In genomic region chr7:129857313-129857712, GRCh38 we compare ENCODE assay signal across 2 cellular contexts.
TF ChIP-seq lines count a peak whose summit lies in the region.

No MANE protein-coding gene starts in this region.

TF ChIP-seq in GM23338, 12 proteins besides CTCF, POLR2A, EP300 and RAD21 (continued from another document):
- TF ChIP-seq REST (IDR thresholded peaks at IDR 0.05; ENCODE audit: unreplicated experiment) (no peak), EZH2 (IDR thresholded peaks at IDR 0.05; ENCODE audit: low read depth, unreplicated experiment) (no peak), NANOG (IDR thresholded peaks at IDR 0.05; ENCODE audit: borderline replicate concordance) (no peak), EZH2phosphoT487 (IDR thresholded peaks at IDR 0.05; ENCODE audit: unreplicated experiment) (no peak), ETS1 (IDR thresholded peaks at IDR 0.05) (no peak), STAT1 (IDR thresholded peaks at IDR 0.05; ENCODE audit: unreplicated experiment) (no peak), JUNB (IDR thresholded peaks at IDR 0.05; ENCODE audit: unreplicated experiment) (no peak), POLR2AphosphoS5 (IDR thresholded peaks at IDR 0.05; ENCODE audit: low read depth) (no peak), ZNF114 (CRISPR knock-in tag; IDR thresholded peaks at IDR 0.05) (no peak)
- TF ChIP-seq, protein P1, sequence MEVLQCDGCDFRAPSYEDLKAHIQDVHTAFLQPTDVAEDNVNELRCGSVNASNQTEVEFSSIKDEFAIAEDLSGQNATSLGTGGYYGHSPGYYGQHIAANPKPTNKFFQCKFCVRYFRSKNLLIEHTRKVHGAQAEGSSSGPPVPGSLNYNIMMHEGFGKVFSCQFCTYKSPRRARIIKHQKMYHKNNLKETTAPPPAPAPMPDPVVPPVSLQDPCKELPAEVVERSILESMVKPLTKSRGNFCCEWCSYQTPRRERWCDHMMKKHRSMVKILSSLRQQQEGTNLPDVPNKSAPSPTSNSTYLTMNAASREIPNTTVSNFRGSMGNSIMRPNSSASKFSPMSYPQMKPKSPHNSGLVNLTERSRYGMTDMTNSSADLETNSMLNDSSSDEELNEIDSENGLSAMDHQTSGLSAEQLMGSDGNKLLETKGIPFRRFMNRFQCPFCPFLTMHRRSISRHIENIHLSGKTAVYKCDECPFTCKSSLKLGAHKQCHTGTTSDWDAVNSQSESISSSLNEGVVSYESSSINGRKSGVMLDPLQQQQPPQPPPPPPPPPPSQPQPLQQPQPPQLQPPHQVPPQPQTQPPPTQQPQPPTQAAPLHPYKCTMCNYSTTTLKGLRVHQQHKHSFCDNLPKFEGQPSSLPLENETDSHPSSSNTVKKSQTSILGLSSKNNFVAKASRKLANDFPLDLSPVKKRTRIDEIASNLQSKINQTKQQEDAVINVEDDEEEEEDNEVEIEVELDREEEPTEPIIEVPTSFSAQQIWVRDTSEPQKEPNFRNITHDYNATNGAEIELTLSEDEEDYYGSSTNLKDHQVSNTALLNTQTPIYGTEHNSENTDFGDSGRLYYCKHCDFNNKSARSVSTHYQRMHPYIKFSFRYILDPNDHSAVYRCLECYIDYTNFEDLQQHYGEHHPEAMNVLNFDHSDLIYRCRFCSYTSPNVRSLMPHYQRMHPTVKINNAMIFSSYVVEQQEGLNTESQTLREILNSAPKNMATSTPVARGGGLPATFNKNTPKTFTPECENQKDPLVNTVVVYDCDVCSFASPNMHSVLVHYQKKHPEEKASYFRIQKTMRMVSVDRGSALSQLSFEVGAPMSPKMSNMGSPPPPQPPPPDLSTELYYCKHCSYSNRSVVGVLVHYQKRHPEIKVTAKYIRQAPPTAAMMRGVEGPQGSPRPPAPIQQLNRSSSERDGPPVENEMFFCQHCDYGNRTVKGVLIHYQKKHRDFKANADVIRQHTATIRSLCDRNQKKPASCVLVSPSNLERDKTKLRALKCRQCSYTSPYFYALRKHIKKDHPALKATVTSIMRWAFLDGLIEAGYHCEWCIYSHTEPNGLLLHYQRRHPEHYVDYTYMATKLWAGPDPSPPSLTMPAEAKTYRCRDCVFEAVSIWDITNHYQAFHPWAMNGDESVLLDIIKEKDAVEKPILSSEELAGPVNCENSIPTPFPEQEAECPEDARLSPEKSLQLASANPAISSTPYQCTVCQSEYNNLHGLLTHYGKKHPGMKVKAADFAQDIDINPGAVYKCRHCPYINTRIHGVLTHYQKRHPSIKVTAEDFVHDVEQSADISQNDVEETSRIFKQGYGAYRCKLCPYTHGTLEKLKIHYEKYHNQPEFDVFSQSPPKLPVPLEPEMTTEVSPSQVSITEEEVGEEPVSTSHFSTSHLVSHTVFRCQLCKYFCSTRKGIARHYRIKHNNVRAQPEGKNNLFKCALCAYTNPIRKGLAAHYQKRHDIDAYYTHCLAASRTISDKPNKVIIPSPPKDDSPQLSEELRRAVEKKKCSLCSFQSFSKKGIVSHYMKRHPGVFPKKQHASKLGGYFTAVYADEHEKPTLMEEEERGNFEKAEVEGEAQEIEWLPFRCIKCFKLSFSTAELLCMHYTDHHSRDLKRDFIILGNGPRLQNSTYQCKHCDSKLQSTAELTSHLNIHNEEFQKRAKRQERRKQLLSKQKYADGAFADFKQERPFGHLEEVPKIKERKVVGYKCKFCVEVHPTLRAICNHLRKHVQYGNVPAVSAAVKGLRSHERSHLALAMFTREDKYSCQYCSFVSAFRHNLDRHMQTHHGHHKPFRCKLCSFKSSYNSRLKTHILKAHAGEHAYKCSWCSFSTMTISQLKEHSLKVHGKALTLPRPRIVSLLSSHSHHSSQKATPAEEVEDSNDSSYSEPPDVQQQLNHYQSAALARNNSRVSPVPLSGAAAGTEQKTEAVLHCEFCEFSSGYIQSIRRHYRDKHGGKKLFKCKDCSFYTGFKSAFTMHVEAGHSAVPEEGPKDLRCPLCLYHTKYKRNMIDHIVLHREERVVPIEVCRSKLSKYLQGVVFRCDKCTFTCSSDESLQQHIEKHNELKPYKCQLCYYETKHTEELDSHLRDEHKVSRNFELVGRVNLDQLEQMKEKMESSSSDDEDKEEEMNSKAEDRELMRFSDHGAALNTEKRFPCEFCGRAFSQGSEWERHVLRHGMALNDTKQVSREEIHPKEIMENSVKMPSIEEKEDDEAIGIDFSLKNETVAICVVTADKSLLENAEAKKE (CRISPR knock-in tag; IDR thresholded peaks at IDR 0.05), result no peak

TF ChIP-seq in K562, 482 proteins besides CTCF, POLR2A, EP300 and RAD21 (continued from another document):
- no peak for TF ChIP-seq PBX2 (CRISPR knock-in tag; IDR thresholded peaks at IDR 0.05; ENCODE audit: low read depth)
- TF ChIP-seq PBX2 (tag; conservative IDR thresholded peaks at IDR 0.05; ENCODE audit: low read depth), result peak; percentile 70
- TF ChIP-seq, protein P2, sequence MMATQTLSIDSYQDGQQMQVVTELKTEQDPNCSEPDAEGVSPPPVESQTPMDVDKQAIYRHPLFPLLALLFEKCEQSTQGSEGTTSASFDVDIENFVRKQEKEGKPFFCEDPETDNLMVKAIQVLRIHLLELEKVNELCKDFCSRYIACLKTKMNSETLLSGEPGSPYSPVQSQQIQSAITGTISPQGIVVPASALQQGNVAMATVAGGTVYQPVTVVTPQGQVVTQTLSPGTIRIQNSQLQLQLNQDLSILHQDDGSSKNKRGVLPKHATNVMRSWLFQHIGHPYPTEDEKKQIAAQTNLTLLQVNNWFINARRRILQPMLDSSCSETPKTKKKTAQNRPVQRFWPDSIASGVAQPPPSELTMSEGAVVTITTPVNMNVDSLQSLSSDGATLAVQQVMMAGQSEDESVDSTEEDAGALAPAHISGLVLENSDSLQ (IDR thresholded peaks at IDR 0.05), result peak; percentile 35; the same call in 1 of the 2 replicates
- TF ChIP-seq MEIS2 (IDR thresholded peaks at IDR 0.05; ENCODE audit: partially characterized antibody), result peak; percentile 74
